21 cellular contexts compared by ENCODE assay signal in genomic region chr1:41964400-41964799, GRCh38. TPM values are rescaled to one million over a fixed set of nuclear protein-coding genes. Genes with fewer than 3 reads are reported as not detected.
DNase-seq lines count a peak whose midpoint lies in the region; TF ChIP-seq lines count a peak whose summit lies in the region.
"Had no signal": no experiment of that assay in that cellular context is flagged by ENCODE, and none has a peak within 500 bp of the region (broad histone marks: within the 10 kb centered on the region; RNA-seq: fewer than 3 reads in every experiment).

No MANE protein-coding gene starts in this region.

- H2BK5ac ChIP-seq in neuronal stem cell (ENCODE audit: low read length): peak overlapping the region; percentile 67

- no peak overlapping the region for H3K18ac ChIP-seq in neuronal stem cell (ENCODE audit: low read length)

- H3K4me1 ChIP-seq in OCI-LY3 (ENCODE audit: low read length) (peaks cover 35% of the 10 kb centered on the region), neuronal stem cell (ENCODE audit: control insufficient read depth in 2 of 2, insufficient read depth in 1 of 2, low read depth in 1 of 2, low read length in 2 of 2) (no peaks in the 10 kb centered on the region)
- H3K4me1 ChIP-seq: A549; BE2C; BLaER1 treated with 17β-estradiol and CSF1 and Interleukin-3, amounts not matched to agents 10 nM and 100 nM; HAP-1 had no signal

- H4K91ac ChIP-seq in neuronal stem cell (ENCODE audit: low read depth, low read length, poor library complexity): no peak overlapping the region

- H3K4me2 ChIP-seq in OCI-LY3 (ENCODE audit: low read length) (peak overlapping the region; percentile 25; the same call in 1 of the 2 replicates), neuronal stem cell (ENCODE audit: insufficient read depth, low read length, poor library complexity, severe bottlenecking) (no peak overlapping the region)
- H3K4me2 ChIP-seq: A549; BLaER1 treated with 17β-estradiol and CSF1 and Interleukin-3, amounts not matched to agents 10 nM and 100 nM; GM23338 had no signal

- H3K4me3 ChIP-seq in GM12865 (ENCODE audit: low read depth, low read length) (no peak overlapping the region), OCI-LY3 (ENCODE audit: low read length) (no peak overlapping the region), neuronal stem cell (ENCODE audit: low read length in 2 of 2) (no peak overlapping the region), foreskin fibroblast (ENCODE audit: low read depth in 1 of 2, low read length in 2 of 2) (no peak overlapping the region)
- H3K4me3 ChIP-seq: A549; BLaER1 treated with 17β-estradiol and CSF1 and Interleukin-3, amounts not matched to agents 10 nM and 100 nM; GM23338; HAP-1 had no signal

- H3K36me3 ChIP-seq in OCI-LY3 (replicated peaks; ENCODE audit: low read depth, low read length) (peaks cover 3% of the 10 kb centered on the region), neuronal stem cell (replicated peaks in 1 of 2; ENCODE audit: control insufficient read depth in 2 of 2, insufficient read depth in 2 of 2, low read length in 2 of 2) (no peaks in the 10 kb centered on the region)
- H3K36me3 ChIP-seq: BE2C; BLaER1 treated with 17β-estradiol and CSF1 and Interleukin-3, amounts not matched to agents 10 nM and 100 nM; HAP-1 had no signal

- no peak overlapping the region for H2AK5ac ChIP-seq in neuronal stem cell (ENCODE audit: low read depth, low read length)

- H3K79me1 ChIP-seq in neuronal stem cell (ENCODE audit: low read depth, low read length): no peaks in the 10 kb centered on the region

- no peak overlapping the region for H3K23ac ChIP-seq in neuronal stem cell (ENCODE audit: low read depth, low read length, poor library complexity)

- H2BK12ac ChIP-seq in neuronal stem cell (ENCODE audit: low read length): peak overlapping the region; percentile 78

- no peak overlapping the region for H3K4ac ChIP-seq in neuronal stem cell (ENCODE audit: low read length)

- no CpG with 5 or more reads among the region's 3 CpGs for WGBS in neuronal stem cell (ENCODE audit: extremely low coverage in 2 of 2, insufficient read length in 2 of 2, insufficient replicate concordance in 1 of 2), 2 donors

- peak overlapping the region; percentile 76 for H4K8ac ChIP-seq in neuronal stem cell (ENCODE audit: low read depth, low read length)

- peak overlapping the region; percentile 43 for H3K14ac ChIP-seq in neuronal stem cell (ENCODE audit: low read length)

- H3K9ac ChIP-seq in OCI-LY3 (ENCODE audit: low read length): no peak overlapping the region
- H3K9ac ChIP-seq in neuronal stem cell (ENCODE audit: low read depth, low read length, poor library complexity): no peak overlapping the region
- H3K9ac ChIP-seq: BLaER1 treated with 17β-estradiol and CSF1 and Interleukin-3, amounts not matched to agents 10 nM and 100 nM had no signal

- no peaks in the 10 kb centered on the region for H4K20me1 ChIP-seq in OCI-LY3 (ENCODE audit: insufficient read depth, low read length)
- H4K20me1 ChIP-seq: BLaER1 treated with 17β-estradiol and CSF1 and Interleukin-3, amounts not matched to agents 10 nM and 100 nM had no signal

- H3K9me3 ChIP-seq in OCI-LY3 (ENCODE audit: insufficient read depth, low read length) (no peaks in the 10 kb centered on the region), neuronal stem cell (replicated peaks in 1 of 2; ENCODE audit: control insufficient read depth in 2 of 2, insufficient read depth in 1 of 2, low read depth in 1 of 2, low read length in 2 of 2) (no peaks in the 10 kb centered on the region)
- H3K9me3 ChIP-seq: A549, BE2C had no signal

- H3K27me3 ChIP-seq in OCI-LY3 (ENCODE audit: low read depth, low read length): no peaks in the 10 kb centered on the region
- no peaks in the 10 kb centered on the region for H3K27me3 ChIP-seq in neuronal stem cell (ENCODE audit: control insufficient read depth in 3 of 3, insufficient read depth in 3 of 3, low read depth in 1 of 3, low read length in 3 of 3)
- H3K27me3 ChIP-seq: BE2C; BLaER1 treated with 17β-estradiol and CSF1 and Interleukin-3, amounts not matched to agents 10 nM and 100 nM had no signal

- peaks cover 66% of the 10 kb centered on the region for H3K79me2 ChIP-seq in OCI-LY3 (ENCODE audit: low read length)

- no peak overlapping the region for H2BK120ac ChIP-seq in neuronal stem cell (ENCODE audit: low read depth, low read length)

- no peak overlapping the region for H2AFZ ChIP-seq in OCI-LY3 (ENCODE audit: low read depth, low read length)
- no peak overlapping the region for H2AFZ ChIP-seq in neuronal stem cell (ENCODE audit: low read length)
- H2AFZ ChIP-seq: GM23338 had no signal

- peak; percentile 40 for DNase-seq in GM12865 (ENCODE audit: low read depth)
- DNase-seq in neuronal stem cell (ENCODE audit: low spot score): no peak
- no peak for DNase-seq in foreskin fibroblast
- DNase-seq in stimulated activated CD4-positive, alpha-beta T cell treated with anti-CD3 and anti-CD28 coated beads, Interleukin-2, amount 100 ng/mL, for 48 hours: no peak
- DNase-seq in stimulated activated CD4-positive, alpha-beta T cell treated with anti-CD3 and anti-CD28 coated beads, Interleukin-12 subunit alpha, Interleukin-12 subunit beta, amount 100 ng/mL, for 4 hours: no peak
- DNase-seq in globus pallidus (ENCODE audit: low spot score): no peak
- DNase-seq: 8988T; ACHN; AML-193; BE2C; CD4-positive, alpha-beta T cell; CD8-positive, alpha-beta memory T cell; DMS 273 treated with DMSO at 0.1 percent for 48 hours; DMS79; GF-D8; HFFc6 had no signal

- H2BK15ac ChIP-seq in neuronal stem cell (ENCODE audit: low read length): peak overlapping the region; percentile 27

- TF ChIP-seq CTCF in GM12865 (IDR thresholded peaks at IDR 0.05; ENCODE audit: insufficient read depth, low read depth, low read length, missing control alignments) (no peak), OCI-LY3 (IDR thresholded peaks at IDR 0.05; ENCODE audit: low read depth, low read length) (no peak), foreskin fibroblast (IDR thresholded peaks at IDR 0.05; ENCODE audit: low read depth, low read length) (no peak)

- H3K27ac ChIP-seq in OCI-LY3 (ENCODE audit: low read length) (no peak overlapping the region), neuronal stem cell (replicated peaks; ENCODE audit: low read length) (no peak overlapping the region)
- H3K27ac ChIP-seq: A549; BLaER1 treated with 17β-estradiol and CSF1 and Interleukin-3, amounts not matched to agents 10 nM and 100 nM had no signal

RNA-seq across cellular contexts. Expression of gene HIVEP3, which starts 45.7 kb away (rescaled TPM):
- polyA plus RNA-seq in neuronal stem cell (2013, experiment 1 of 2): 1.8 TPM
- 1.8 TPM for polyA plus RNA-seq in neuronal stem cell (2013, experiment 2 of 2)
